Comparison of ENCODE assay signal across 2 cellular contexts in the genomic region with DNA sequence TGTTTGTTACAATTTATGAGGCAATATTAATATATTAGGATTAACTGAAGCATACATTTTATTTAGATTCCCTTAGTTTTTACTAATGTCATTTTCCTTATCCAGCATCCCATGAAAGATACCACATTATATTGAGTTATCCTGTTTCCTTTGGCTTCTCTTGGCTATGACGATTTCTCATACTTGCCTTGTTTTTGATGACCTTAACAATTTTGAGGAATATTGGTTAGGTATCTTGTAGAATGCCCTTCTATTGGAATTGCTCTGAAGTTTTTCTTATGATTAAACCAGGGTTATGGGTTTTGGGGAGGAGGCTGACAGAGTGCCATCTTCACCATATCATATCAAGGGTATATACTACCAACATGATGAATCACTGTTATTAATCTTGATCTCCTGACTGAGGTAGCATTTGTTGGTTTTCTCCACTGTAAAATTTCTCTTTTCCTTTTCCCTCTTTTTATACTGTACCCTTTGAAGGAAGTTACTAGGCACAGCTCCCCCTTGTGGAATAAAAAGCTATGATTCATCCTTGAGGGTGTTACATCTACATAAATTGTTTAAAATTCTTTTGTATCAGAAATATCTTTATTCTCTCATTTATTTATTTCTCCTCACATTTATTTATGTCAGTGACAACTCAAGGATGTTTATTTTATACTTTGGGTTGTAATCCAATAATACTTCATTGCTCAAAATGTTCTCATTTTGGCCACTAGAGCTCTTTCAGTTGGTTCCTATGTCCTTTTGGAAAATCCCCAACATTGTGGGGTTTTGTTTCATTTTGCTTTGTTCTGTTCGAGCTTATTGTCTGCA.
TF ChIP-seq lines count a peak whose summit lies in the region.

No MANE protein-coding gene starts in this region.

TF ChIP-seq in WTC11, 78 proteins besides CTCF, POLR2A, EP300 and RAD21 (continued from another document):
- TF ChIP-seq, protein P1, sequence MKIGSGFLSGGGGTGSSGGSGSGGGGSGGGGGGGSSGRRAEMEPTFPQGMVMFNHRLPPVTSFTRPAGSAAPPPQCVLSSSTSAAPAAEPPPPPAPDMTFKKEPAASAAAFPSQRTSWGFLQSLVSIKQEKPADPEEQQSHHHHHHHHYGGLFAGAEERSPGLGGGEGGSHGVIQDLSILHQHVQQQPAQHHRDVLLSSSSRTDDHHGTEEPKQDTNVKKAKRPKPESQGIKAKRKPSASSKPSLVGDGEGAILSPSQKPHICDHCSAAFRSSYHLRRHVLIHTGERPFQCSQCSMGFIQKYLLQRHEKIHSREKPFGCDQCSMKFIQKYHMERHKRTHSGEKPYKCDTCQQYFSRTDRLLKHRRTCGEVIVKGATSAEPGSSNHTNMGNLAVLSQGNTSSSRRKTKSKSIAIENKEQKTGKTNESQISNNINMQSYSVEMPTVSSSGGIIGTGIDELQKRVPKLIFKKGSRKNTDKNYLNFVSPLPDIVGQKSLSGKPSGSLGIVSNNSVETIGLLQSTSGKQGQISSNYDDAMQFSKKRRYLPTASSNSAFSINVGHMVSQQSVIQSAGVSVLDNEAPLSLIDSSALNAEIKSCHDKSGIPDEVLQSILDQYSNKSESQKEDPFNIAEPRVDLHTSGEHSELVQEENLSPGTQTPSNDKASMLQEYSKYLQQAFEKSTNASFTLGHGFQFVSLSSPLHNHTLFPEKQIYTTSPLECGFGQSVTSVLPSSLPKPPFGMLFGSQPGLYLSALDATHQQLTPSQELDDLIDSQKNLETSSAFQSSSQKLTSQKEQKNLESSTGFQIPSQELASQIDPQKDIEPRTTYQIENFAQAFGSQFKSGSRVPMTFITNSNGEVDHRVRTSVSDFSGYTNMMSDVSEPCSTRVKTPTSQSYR (CRISPR knock-in tag; IDR thresholded peaks at IDR 0.05) = no peak
- TF ChIP-seq IRF2 (CRISPR knock-in tag; IDR thresholded peaks at IDR 0.05; ENCODE audit: borderline replicate concordance, low read depth) = no peak
- TF ChIP-seq CREM (CRISPR knock-in tag; IDR thresholded peaks at IDR 0.05) = no peak
- TF ChIP-seq ZNF138 (CRISPR knock-in tag; conservative IDR thresholded peaks at IDR 0.05) = no peak
- TF ChIP-seq SOX15 (CRISPR knock-in tag; IDR thresholded peaks at IDR 0.05) = no peak
- TF ChIP-seq, protein P2, sequence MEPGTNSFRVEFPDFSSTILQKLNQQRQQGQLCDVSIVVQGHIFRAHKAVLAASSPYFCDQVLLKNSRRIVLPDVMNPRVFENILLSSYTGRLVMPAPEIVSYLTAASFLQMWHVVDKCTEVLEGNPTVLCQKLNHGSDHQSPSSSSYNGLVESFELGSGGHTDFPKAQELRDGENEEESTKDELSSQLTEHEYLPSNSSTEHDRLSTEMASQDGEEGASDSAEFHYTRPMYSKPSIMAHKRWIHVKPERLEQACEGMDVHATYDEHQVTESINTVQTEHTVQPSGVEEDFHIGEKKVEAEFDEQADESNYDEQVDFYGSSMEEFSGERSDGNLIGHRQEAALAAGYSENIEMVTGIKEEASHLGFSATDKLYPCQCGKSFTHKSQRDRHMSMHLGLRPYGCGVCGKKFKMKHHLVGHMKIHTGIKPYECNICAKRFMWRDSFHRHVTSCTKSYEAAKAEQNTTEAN (CRISPR knock-in tag; IDR thresholded peaks at IDR 0.05) = no peak
- no peak for TF ChIP-seq NFE2L1 (CRISPR knock-in tag; IDR thresholded peaks at IDR 0.05)
- no peak for TF ChIP-seq ELF4 (CRISPR knock-in tag; IDR thresholded peaks at IDR 0.05; ENCODE audit: low read depth)
- TF ChIP-seq, protein P3, sequence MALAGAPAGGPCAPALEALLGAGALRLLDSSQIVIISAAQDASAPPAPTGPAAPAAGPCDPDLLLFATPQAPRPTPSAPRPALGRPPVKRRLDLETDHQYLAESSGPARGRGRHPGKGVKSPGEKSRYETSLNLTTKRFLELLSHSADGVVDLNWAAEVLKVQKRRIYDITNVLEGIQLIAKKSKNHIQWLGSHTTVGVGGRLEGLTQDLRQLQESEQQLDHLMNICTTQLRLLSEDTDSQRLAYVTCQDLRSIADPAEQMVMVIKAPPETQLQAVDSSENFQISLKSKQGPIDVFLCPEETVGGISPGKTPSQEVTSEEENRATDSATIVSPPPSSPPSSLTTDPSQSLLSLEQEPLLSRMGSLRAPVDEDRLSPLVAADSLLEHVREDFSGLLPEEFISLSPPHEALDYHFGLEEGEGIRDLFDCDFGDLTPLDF (CRISPR knock-in tag; IDR thresholded peaks at IDR 0.05) = no peak
- TF ChIP-seq, protein P4, sequence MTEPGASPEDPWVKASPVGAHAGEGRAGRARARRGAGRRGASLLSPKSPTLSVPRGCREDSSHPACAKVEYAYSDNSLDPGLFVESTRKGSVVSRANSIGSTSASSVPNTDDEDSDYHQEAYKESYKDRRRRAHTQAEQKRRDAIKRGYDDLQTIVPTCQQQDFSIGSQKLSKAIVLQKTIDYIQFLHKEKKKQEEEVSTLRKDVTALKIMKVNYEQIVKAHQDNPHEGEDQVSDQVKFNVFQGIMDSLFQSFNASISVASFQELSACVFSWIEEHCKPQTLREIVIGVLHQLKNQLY (CRISPR knock-in tag; IDR thresholded peaks at IDR 0.05) = no peak
- TF ChIP-seq FOXP1 (CRISPR knock-in tag; IDR thresholded peaks at IDR 0.05; ENCODE audit: borderline replicate concordance) = no peak
- TF ChIP-seq GABPB1 (CRISPR knock-in tag; IDR thresholded peaks at IDR 0.05) = no peak
- no peak for TF ChIP-seq ZBTB21 (CRISPR knock-in tag; IDR thresholded peaks at IDR 0.05; ENCODE audit: borderline replicate concordance)

TF ChIP-seq in HepG2, 621 proteins besides CTCF, POLR2A, EP300 and RAD21 (continued from another document):
- TF ChIP-seq, protein P5, sequence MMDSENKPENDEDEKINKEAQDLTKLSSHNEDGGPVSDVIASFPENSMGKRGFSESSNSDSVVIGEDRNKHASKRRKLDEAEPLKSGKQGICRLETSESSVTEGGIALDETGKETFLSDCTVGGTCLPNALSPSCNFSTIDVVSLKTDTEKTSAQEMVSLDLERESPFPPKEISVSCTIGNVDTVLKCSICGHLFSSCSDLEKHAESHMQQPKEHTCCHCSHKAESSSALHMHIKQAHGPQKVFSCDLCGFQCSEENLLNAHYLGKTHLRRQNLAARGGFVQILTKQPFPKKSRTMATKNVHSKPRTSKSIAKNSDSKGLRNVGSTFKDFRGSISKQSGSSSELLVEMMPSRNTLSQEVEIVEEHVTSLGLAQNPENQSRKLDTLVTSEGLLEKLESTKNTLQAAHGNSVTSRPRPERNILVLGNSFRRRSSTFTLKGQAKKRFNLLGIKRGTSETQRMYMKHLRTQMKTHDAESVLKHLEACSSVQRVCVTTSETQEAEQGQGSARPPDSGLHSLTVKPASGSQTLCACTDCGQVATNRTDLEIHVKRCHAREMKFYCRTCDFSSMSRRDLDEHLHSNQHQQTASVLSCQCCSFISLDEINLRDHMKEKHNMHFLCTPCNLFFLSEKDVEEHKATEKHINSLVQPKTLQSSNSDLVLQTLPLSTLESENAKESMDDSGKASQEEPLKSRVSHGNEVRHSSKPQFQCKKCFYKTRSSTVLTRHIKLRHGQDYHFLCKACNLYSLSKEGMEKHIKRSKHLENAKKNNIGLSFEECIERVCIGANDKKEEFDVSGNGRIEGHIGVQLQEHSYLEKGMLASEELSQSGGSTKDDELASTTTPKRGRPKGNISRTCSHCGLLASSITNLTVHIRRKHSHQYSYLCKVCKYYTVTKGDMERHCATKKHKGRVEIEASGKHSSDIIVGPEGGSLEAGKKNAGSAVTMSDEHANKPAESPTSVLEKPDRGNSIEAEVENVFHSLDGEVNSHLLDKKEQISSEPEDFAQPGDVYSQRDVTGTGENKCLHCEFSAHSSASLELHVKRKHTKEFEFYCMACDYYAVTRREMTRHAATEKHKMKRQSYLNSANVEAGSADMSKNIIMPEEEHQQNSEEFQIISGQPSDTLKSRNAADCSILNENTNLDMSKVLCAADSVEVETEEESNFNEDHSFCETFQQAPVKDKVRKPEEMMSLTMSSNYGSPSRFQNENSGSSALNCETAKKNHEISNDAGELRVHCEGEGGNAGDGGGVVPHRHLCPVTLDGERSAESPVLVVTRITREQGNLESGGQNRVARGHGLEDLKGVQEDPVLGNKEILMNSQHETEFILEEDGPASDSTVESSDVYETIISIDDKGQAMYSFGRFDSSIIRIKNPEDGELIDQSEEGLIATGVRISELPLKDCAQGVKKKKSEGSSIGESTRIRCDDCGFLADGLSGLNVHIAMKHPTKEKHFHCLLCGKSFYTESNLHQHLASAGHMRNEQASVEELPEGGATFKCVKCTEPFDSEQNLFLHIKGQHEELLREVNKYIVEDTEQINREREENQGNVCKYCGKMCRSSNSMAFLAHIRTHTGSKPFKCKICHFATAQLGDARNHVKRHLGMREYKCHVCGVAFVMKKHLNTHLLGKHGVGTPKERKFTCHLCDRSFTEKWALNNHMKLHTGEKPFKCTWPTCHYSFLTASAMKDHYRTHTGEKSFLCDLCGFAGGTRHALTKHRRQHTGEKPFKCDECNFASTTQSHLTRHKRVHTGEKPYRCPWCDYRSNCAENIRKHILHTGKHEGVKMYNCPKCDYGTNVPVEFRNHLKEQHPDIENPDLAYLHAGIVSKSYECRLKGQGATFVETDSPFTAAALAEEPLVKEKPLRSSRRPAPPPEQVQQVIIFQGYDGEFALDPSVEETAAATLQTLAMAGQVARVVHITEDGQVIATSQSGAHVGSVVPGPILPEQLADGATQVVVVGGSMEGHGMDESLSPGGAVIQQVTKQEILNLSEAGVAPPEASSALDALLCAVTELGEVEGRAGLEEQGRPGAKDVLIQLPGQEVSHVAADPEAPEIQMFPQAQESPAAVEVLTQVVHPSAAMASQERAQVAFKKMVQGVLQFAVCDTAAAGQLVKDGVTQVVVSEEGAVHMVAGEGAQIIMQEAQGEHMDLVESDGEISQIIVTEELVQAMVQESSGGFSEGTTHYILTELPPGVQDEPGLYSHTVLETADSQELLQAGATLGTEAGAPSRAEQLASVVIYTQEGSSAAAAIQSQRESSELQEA (CRISPR knock-in tag; IDR thresholded peaks at IDR 0.05; ENCODE audit: not compliant biosample characterization) = no peak
- TF ChIP-seq, protein P6, sequence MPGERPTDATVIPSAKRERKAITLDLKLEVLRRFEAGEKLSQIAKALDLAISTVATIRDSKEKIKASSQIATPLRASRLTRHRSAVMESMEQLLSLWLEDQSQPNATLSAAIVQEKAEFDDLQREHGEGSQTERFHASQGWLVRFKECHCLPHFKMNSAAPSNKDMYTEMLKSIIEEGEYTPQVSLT (CRISPR knock-in tag; IDR thresholded peaks at IDR 0.05; ENCODE audit: borderline replicate concordance, low read depth) = no peak
- TF ChIP-seq, protein P7, sequence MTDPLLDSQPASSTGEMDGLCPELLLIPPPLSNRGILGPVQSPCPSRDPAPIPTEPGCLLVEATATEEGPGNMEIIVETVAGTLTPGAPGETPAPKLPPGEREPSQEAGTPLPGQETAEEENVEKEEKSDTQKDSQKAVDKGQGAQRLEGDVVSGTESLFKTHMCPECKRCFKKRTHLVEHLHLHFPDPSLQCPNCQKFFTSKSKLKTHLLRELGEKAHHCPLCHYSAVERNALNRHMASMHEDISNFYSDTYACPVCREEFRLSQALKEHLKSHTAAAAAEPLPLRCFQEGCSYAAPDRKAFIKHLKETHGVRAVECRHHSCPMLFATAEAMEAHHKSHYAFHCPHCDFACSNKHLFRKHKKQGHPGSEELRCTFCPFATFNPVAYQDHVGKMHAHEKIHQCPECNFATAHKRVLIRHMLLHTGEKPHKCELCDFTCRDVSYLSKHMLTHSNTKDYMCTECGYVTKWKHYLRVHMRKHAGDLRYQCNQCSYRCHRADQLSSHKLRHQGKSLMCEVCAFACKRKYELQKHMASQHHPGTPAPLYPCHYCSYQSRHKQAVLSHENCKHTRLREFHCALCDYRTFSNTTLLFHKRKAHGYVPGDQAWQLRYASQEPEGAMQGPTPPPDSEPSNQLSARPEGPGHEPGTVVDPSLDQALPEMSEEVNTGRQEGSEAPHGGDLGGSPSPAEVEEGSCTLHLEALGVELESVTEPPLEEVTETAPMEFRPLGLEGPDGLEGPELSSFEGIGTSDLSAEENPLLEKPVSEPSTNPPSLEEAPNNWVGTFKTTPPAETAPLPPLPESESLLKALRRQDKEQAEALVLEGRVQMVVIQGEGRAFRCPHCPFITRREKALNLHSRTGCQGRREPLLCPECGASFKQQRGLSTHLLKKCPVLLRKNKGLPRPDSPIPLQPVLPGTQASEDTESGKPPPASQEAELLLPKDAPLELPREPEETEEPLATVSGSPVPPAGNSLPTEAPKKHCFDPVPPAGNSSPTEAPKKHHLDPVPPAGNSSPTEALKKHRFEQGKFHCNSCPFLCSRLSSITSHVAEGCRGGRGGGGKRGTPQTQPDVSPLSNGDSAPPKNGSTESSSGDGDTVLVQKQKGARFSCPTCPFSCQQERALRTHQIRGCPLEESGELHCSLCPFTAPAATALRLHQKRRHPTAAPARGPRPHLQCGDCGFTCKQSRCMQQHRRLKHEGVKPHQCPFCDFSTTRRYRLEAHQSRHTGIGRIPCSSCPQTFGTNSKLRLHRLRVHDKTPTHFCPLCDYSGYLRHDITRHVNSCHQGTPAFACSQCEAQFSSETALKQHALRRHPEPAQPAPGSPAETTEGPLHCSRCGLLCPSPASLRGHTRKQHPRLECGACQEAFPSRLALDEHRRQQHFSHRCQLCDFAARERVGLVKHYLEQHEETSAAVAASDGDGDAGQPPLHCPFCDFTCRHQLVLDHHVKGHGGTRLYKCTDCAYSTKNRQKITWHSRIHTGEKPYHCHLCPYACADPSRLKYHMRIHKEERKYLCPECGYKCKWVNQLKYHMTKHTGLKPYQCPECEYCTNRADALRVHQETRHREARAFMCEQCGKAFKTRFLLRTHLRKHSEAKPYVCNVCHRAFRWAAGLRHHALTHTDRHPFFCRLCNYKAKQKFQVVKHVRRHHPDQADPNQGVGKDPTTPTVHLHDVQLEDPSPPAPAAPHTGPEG (CRISPR knock-in tag; IDR thresholded peaks at IDR 0.05) = no peak
- TF ChIP-seq MAFK (conservative IDR thresholded peaks at IDR 0.05 in 1 of 2, IDR thresholded peaks at IDR 0.05 in 1 of 2; ENCODE audit: low read length in 2 of 2) (peak; percentile 69 to 79), TAF15 (IDR thresholded peaks at IDR 0.05; ENCODE audit: low read depth, low read length, poor library complexity, severe bottlenecking) (no peak), HOXD1 (CRISPR knock-in tag; IDR thresholded peaks at IDR 0.05) (no peak)
